In the genomic region with DNA sequence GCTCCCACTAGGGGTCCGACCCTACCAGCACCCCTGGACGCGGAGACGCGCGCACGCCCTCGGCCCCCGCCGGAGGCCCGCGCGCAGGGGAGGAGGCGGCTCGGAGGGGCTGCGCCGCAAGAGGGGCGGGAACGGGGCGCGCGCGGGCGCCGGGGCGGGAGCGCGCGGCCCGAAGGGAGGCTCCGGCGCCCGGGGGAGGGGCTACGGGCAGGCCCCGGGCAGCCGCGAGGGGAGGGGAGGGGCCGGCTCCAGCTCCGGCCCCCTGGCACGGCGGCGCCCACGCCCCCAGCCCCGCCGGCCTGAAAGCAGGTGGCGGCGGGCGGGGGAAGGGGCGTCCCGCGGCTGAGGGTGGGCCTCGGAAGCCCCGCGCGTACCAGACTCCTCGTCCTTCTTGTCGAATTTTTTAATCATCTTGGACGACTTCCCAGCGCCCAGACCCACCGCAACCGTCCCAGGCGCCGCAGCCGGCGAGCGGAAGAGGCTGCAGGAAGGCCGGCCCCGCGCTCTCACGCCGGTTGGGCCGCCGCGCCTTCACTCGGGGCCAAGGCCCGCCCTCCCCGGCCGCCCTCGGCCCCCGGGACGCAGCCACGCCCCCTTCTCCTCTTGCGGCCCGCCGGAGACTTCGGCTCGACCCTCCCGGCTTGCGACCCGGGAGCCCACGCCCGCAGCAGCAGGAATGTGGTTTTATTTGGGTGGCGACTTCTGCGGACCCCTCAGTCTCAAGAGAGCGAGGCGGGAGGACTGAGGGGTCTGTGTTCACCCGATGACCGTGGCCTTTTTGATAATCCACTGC, we compare ENCODE assay signal across 8 cellular contexts. TPM values are rescaled to one million over a fixed set of nuclear protein-coding genes. Genes with fewer than 3 reads are reported as not detected.
A peak's percentile ranks its signal among the peaks of the same experiment; 100 is the strongest.
DNase-seq lines count a peak whose midpoint lies in the region; FAIRE-seq and TF ChIP-seq lines count a peak whose summit lies in the region.

A gene with protein sequence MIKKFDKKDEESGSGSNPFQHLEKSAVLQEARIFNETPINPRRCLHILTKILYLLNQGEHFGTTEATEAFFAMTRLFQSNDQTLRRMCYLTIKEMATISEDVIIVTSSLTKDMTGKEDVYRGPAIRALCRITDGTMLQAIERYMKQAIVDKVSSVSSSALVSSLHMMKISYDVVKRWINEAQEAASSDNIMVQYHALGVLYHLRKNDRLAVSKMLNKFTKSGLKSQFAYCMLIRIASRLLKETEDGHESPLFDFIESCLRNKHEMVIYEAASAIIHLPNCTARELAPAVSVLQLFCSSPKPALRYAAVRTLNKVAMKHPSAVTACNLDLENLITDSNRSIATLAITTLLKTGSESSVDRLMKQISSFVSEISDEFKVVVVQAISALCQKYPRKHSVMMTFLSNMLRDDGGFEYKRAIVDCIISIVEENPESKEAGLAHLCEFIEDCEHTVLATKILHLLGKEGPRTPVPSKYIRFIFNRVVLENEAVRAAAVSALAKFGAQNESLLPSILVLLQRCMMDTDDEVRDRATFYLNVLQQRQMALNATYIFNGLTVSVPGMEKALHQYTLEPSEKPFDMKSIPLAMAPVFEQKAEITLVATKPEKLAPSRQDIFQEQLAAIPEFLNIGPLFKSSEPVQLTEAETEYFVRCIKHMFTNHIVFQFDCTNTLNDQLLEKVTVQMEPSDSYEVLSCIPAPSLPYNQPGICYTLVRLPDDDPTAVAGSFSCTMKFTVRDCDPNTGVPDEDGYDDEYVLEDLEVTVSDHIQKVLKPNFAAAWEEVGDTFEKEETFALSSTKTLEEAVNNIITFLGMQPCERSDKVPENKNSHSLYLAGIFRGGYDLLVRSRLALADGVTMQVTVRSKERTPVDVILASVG (minus strand): TSS at position 491 of the 793 bp plus-strand sequence. CDS start 80 bp downstream, at position 411.

- in situ Hi-C loops in HAP-1 (cut with MboI; ENCODE audit: low sequenced_read_pairs) (no loop called here), SK-MEL-5 (cut with HindIII; ENCODE audit: low pct_unique_long_range_greater_than_20kb, low sequenced_read_pairs) (no loop called here)

- H3K27me3 ChIP-seq in HAP-1 (ENCODE audit: low read depth) (no peaks in the 10 kb centered on the region), neutrophil (no peaks in the 10 kb centered on the region)

- no peaks in the 10 kb centered on the region; the same call in 1 of the 2 replicates for H3K36me3 ChIP-seq in HAP-1 (replicated peaks)
- H3K36me3 ChIP-seq in neutrophil: no peaks in the 10 kb centered on the region

- H3K27ac ChIP-seq in neutrophil: peak within 1 kb of the TSS; percentile 75

- peak; percentile 53 for TF ChIP-seq CTCF in neutrophil (IDR thresholded peaks at IDR 0.05)
- TF ChIP-seq CTCF in subcutaneous adipose tissue (IDR thresholded peaks at IDR 0.05; ENCODE audit: low read depth): no peak

- H3K9me3 ChIP-seq in HAP-1: no peaks in the 10 kb centered on the region
- no peaks in the 10 kb centered on the region for H3K9me3 ChIP-seq in neutrophil

- FAIRE-seq in frontal cortex (lab: Jason Lieb, UNC): no peak

- peak; percentile 63 for DNase-seq in GM04504 (ENCODE audit: low read depth)
- DNase-seq in HAP-1 (ENCODE audit: low spot score in 2 of 2): peak; percentile 82 to 90
- DNase-seq in M059J (ENCODE audit: low read depth): peak; percentile 83
- DNase-seq in SK-MEL-5 (ENCODE audit: low read depth, low spot score): peak; percentile 89
- DNase-seq in activated naive CD4-positive, alpha-beta T cell treated with Interleukin-2 at 50 U/mL for 16 hours: peak; percentile 82
- DNase-seq in frontal cortex (ENCODE audit: low spot score in 2 of 2): peak; percentile 92

- H3K4me1 ChIP-seq in HAP-1 (peaks cover 7% of the 10 kb centered on the region), neutrophil (ENCODE audit: control insufficient read depth in 1 of 2, insufficient read depth in 1 of 2, low read depth in 1 of 2, low read length in 1 of 2) (peaks cover 16 to 20% of the 10 kb centered on the region in 2 experiments)

- H3K4me3 ChIP-seq in HAP-1 (peak within 1 kb of the TSS; percentile 62), neutrophil (ENCODE audit: low read depth in 1 of 2, low read length in 1 of 2) (peak within 1 kb of the TSS; percentile 82 to 85)

RNA-seq across cellular contexts. Expression of the gene that starts here (rescaled TPM):
- 38.7 and 50.1 TPM in 2 replicates for total RNA-seq in M059J (2014; rRNA removed; shearing (Covaris generic))
- 41.9 and 43.6 TPM in 2 replicates for total RNA-seq in SK-MEL-5 (2014; rRNA removed; shearing (Covaris generic))
- 37.0 and 44.8 TPM in 2 replicates for polyA plus RNA-seq in SK-MEL-5 (2015; cell fraction: cytosol; rRNA removed)
- 17.3 and 23.8 TPM in 2 replicates for polyA plus RNA-seq in SK-MEL-5 (2015; cell fraction: nucleus; rRNA removed)
- total RNA-seq in frontal cortex: 59.5 TPM
- 10 to 100 TPM in 3 of 4 donors, 1 to 10 TPM in 1; 8.3 to 23.8 (median 17.3) TPM for total RNA-seq in subcutaneous adipose tissue

Comparison
In these comparisons a context has a peak if more than half of its experiments do, and no peak if none do; other contexts are left out.
1. Peak in every context shown above with its lines: DNase-seq, H3K4me3 ChIP-seq and H3K27ac ChIP-seq.